8 cellular contexts compared by ENCODE assay signal in genomic region chr7:2757361-2757903, GRCh38.
DNase-seq lines count a peak whose midpoint lies in the region; ATAC-seq, FAIRE-seq and TF ChIP-seq lines count a peak whose summit lies in the region.

No MANE protein-coding gene starts in this region.

- H3K4me1 Mint-ChIP-seq in MCF 10A (ENCODE audit: insufficient read depth, unreplicated experiment): peaks cover 37% of the 10 kb centered on the region

- no peak overlapping the region for H3K9ac ChIP-seq in HepG2 (ENCODE audit: insufficient read depth, low read depth, low read length)

- peak overlapping the region; percentile 55 for H3K27ac ChIP-seq in HepG2 (ENCODE audit: extremely low read length, insufficient read depth, low read length)
- H3K27ac ChIP-seq in right lobe of liver: peak overlapping the region in 1 of 3 donors; percentile 71
- peak overlapping the region; percentile 64 to 83 (median 74) for H3K27ac ChIP-seq in upper lobe of left lung

- peak overlapping the region; percentile 77 for H3K27ac Mint-ChIP-seq in MCF 10A (ENCODE audit: low read depth, unreplicated experiment)

- no peaks in the 10 kb centered on the region for H4K20me1 ChIP-seq in HepG2 (ENCODE audit: insufficient read depth, low read length)

- DNase-seq in HepG2 (ENCODE audit: low spot score): no peak
- no peak for DNase-seq in right lobe of liver
- DNase-seq in NCI-H1092 treated with DMSO at 0.1 percent for 48 hours (lab: John Stamatoyannopoulos, UW): peak; percentile 20
- peak; percentile 84 for DNase-seq in MCF 10A (ENCODE audit: unreplicated experiment)
- peak; percentile 73 for DNase-seq in medulla oblongata (ENCODE audit: extremely low spot score)
- DNase-seq in upper lobe of left lung: no peak
- DNase-seq in GDM1 (lab: John Stamatoyannopoulos, UW): no peak
- no peak for DNase-seq in stimulated activated CD4-positive, alpha-beta T cell treated with anti-CD3 and anti-CD28 coated beads, Interleukin-2, amount 100 ng/mL, for 48 hours

- H3K9me3 ChIP-seq in HepG2 (ENCODE audit: low read length): no peaks in the 10 kb centered on the region
- no peaks in the 10 kb centered on the region for H3K9me3 ChIP-seq in right lobe of liver
- no peaks in the 10 kb centered on the region for H3K9me3 ChIP-seq in upper lobe of left lung

- peaks cover 38% of the 10 kb centered on the region for H3K4me1 ChIP-seq in HepG2 (ENCODE audit: insufficient read depth, low read length)
- H3K4me1 ChIP-seq in right lobe of liver: no peaks in the 10 kb centered on the region
- H3K4me1 ChIP-seq in upper lobe of left lung: peaks cover 39 to 48% (median 44%) of the 10 kb centered on the region in 4 donors

- POLR2A ChIA-PET in HepG2 (lab: Yijun Ruan, JAX) (interaction anchor here (1.0 to 2.1 kb wide), 9 partner anchors 12 to 103 kb away, joined by 3 to 23 read pairs (median 4); no protein-coding TSS in a partner anchor), MCF 10A (lab: Yijun Ruan, JAX) (interaction anchor here (0.6 to 5.1 kb wide), 27 partner anchors 9 to 1958 kb away, joined by 3 to 74 read pairs (median 4); partner anchors contain the start of genes IQCE and TTYH3)

- H3K9me3 Mint-ChIP-seq in MCF 10A (ENCODE audit: unreplicated experiment): no peaks in the 10 kb centered on the region

- TF ChIP-seq CTCF in HepG2 (CRISPR knock-in tag; IDR thresholded peaks at IDR 0.05): no peak
- TF ChIP-seq CTCF in right lobe of liver (IDR thresholded peaks at IDR 0.05): no peak
- TF ChIP-seq CTCF in MCF 10A (IDR thresholded peaks at IDR 0.05; ENCODE audit: unreplicated experiment): no peak
- TF ChIP-seq CTCF in upper lobe of left lung (IDR thresholded peaks at IDR 0.05): no peak

- H3K79me2 ChIP-seq in HepG2 (ENCODE audit: insufficient read depth, low read length): peaks cover 7% of the 10 kb centered on the region

- intact Hi-C loops in HepG2 (cut with micrococcal nuclease; ENCODE audit: unreplicated experiment) (loop anchor here (5.0 kb wide), 1 partner anchor 45 kb away; no protein-coding TSS in a partner anchor), right lobe of liver (cut with DNase I) (no loop called here), MCF 10A (cut with micrococcal nuclease) (loop anchor here (5.0 kb wide), 3 partner anchors 65 to 105 kb away; partner anchors contain the start of gene GNA12)

- CTCF ChIA-PET in HepG2 (lab: Yijun Ruan, JAX; ENCODE audit: low intra/inter-chr PET ratio, low total read pairs) (no interaction called here), MCF 10A (lab: Yijun Ruan, JAX) (interaction anchor here (0.6 to 1.5 kb wide), 3 partner anchors 36 to 136 kb away, joined by 3 to 7 read pairs (median 5); no protein-coding TSS in a partner anchor)

- H3K36me3 ChIP-seq in HepG2 (replicated peaks in 1 of 2; ENCODE audit: control insufficient read depth in 1 of 2, insufficient read depth in 2 of 2, low read length in 2 of 2): peaks cover 6 to 10% of the 10 kb centered on the region in 2 experiments; a peak in 4 of 5 replicates
- no peaks in the 10 kb centered on the region for H3K36me3 ChIP-seq in right lobe of liver
- H3K36me3 ChIP-seq in upper lobe of left lung: peaks cover 0 to 3% (median 0%) of the 10 kb centered on the region in 4 donors

- TF ChIP-seq EP300 in HepG2 (IDR thresholded peaks at IDR 0.05; ENCODE audit: low read depth in 2 of 2, low read length in 2 of 2) (no peak), HepG2 (CRISPR knock-in tag; IDR thresholded peaks at IDR 0.05; ENCODE audit: borderline replicate concordance) (no peak), upper lobe of left lung (IDR thresholded peaks at IDR 0.05) (no peak)

- in situ Hi-C loops in HepG2 (cut with HindIII; ENCODE audit: extremely low pct_ligation_motif_present, low pct_unique_long_range_greater_than_20kb): no loop called here

- H3K27me3 ChIP-seq in HepG2 (ENCODE audit: control insufficient read depth in 1 of 2, insufficient read depth in 2 of 2, low read length in 2 of 2) (no peaks in the 10 kb centered on the region), right lobe of liver (no peaks in the 10 kb centered on the region), upper lobe of left lung (no peaks in the 10 kb centered on the region)

- H3K27me3 Mint-ChIP-seq in MCF 10A (ENCODE audit: insufficient read depth, unreplicated experiment): no peaks in the 10 kb centered on the region

- TF ChIP-seq RAD21 in HepG2 (CRISPR knock-in tag; IDR thresholded peaks at IDR 0.05): no peak

- peak overlapping the region; percentile 63 for H3K4me3 Mint-ChIP-seq in MCF 10A (ENCODE audit: unreplicated experiment)

- H3K4me2 ChIP-seq in HepG2 (ENCODE audit: low read depth, low read length): 0 out of 2 replicates have a peak overlapping the region, but pooled peaks have one; percentile 30

- no peak overlapping the region for H2AFZ ChIP-seq in HepG2 (ENCODE audit: low read length)

- no peak for FAIRE-seq in HepG2 (lab: Jason Lieb, UNC)

- 98% methylated on average over 10 of the region's 11 CpGs for WGBS in HepG2 (ENCODE audit: low lambda C conversion rate)
- WGBS in right lobe of liver (ENCODE audit: insufficient coverage, low coverage, low lambda C conversion rate, missing lambda C conversion rate): 63% methylated on average over 11 of the region's 11 CpGs
- 69 to 76% methylated on average over 11 of the region's 11 CpGs for WGBS in upper lobe of left lung, 2 donors

- H3K4me3 ChIP-seq in HepG2 (replicated peaks in 1 of 3; ENCODE audit: insufficient read depth in 1 of 3, low read depth in 2 of 3, low read length in 3 of 3) (no peak overlapping the region), right lobe of liver (no peak overlapping the region), upper lobe of left lung (no peak overlapping the region)

- ATAC-seq in HepG2: no peak
- no peak for ATAC-seq in right lobe of liver
- ATAC-seq in upper lobe of left lung (ENCODE audit: low FRiP score in 2 of 2): no peak

- TF ChIP-seq POLR2A in HepG2 (IDR thresholded peaks at IDR 0.05; ENCODE audit: insufficient read depth in 1 of 2, low read depth in 2 of 2, low read length in 2 of 2) (no peak), right lobe of liver (IDR thresholded peaks at IDR 0.05) (no peak), upper lobe of left lung (IDR thresholded peaks at IDR 0.05) (no peak)

- BruUV-seq in HepG2 (replicated peaks; lab: Mats Ljungman, UMichigan) (TSS peak; percentile 29), MCF 10A (replicated peaks; lab: Mats Ljungman, UMichigan) (TSS peak; percentile 66)

- H3K36me3 Mint-ChIP-seq in MCF 10A (ENCODE audit: insufficient read depth, unreplicated experiment): peaks cover 5% of the 10 kb centered on the region

TF ChIP-seq in HepG2, 621 proteins besides CTCF, POLR2A, EP300 and RAD21:
- TF ChIP-seq MTF1 (CRISPR knock-in tag; IDR thresholded peaks at IDR 0.05) (no peak), ZFP90 (CRISPR knock-in tag; IDR thresholded peaks at IDR 0.05; ENCODE audit: borderline replicate concordance) (no peak)

Comparison
In these comparisons a context has a peak if more than half of its experiments do, and no peak if none do; other contexts are left out.
1. intact Hi-C loops: an anchor here in HepG2 (5.0 kb wide) and MCF 10A (5.0 kb wide); none called in right lobe of liver.
2. DNase-seq: peak in NCI-H1092 treated with DMSO at 0.1 percent for 48 hours (single experiment), MCF 10A (single experiment) and medulla oblongata (single experiment); none in HepG2 (single experiment), right lobe of liver (0 of 3), upper lobe of left lung (0 of 2), GDM1 (single experiment) and stimulated activated CD4-positive, alpha-beta T cell treated with anti-CD3 and anti-CD28 coated beads, Interleukin-2, amount 100 ng/mL, for 48 hours (0 of 2).